In the genomic region with DNA sequence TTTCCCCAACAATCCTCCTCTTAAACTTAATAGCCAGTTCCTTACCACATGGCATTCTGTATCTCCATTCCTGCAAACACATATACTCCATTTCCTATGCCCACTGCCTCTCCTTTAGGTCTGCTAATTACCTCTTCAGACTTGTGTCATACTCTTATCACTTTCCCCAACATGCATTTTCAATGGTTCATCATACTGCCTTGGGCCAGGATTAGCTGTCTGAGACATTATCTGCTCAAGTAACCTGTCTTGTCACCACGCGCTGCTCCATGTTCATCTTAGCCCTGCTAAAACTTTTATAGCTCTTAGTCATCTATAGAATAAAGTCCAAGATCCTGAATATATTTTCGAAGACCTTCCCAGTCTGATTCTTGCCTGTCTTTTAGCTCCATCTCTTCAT, we compare ENCODE assay signal across 1 cellular context.
TF ChIP-seq lines count a peak whose summit lies in the region.

No MANE protein-coding gene starts in this region.

TF ChIP-seq in K562, 482 proteins besides CTCF, POLR2A, EP300 and RAD21 (continued from another document and continues in another):
- TF ChIP-seq, protein P1, sequence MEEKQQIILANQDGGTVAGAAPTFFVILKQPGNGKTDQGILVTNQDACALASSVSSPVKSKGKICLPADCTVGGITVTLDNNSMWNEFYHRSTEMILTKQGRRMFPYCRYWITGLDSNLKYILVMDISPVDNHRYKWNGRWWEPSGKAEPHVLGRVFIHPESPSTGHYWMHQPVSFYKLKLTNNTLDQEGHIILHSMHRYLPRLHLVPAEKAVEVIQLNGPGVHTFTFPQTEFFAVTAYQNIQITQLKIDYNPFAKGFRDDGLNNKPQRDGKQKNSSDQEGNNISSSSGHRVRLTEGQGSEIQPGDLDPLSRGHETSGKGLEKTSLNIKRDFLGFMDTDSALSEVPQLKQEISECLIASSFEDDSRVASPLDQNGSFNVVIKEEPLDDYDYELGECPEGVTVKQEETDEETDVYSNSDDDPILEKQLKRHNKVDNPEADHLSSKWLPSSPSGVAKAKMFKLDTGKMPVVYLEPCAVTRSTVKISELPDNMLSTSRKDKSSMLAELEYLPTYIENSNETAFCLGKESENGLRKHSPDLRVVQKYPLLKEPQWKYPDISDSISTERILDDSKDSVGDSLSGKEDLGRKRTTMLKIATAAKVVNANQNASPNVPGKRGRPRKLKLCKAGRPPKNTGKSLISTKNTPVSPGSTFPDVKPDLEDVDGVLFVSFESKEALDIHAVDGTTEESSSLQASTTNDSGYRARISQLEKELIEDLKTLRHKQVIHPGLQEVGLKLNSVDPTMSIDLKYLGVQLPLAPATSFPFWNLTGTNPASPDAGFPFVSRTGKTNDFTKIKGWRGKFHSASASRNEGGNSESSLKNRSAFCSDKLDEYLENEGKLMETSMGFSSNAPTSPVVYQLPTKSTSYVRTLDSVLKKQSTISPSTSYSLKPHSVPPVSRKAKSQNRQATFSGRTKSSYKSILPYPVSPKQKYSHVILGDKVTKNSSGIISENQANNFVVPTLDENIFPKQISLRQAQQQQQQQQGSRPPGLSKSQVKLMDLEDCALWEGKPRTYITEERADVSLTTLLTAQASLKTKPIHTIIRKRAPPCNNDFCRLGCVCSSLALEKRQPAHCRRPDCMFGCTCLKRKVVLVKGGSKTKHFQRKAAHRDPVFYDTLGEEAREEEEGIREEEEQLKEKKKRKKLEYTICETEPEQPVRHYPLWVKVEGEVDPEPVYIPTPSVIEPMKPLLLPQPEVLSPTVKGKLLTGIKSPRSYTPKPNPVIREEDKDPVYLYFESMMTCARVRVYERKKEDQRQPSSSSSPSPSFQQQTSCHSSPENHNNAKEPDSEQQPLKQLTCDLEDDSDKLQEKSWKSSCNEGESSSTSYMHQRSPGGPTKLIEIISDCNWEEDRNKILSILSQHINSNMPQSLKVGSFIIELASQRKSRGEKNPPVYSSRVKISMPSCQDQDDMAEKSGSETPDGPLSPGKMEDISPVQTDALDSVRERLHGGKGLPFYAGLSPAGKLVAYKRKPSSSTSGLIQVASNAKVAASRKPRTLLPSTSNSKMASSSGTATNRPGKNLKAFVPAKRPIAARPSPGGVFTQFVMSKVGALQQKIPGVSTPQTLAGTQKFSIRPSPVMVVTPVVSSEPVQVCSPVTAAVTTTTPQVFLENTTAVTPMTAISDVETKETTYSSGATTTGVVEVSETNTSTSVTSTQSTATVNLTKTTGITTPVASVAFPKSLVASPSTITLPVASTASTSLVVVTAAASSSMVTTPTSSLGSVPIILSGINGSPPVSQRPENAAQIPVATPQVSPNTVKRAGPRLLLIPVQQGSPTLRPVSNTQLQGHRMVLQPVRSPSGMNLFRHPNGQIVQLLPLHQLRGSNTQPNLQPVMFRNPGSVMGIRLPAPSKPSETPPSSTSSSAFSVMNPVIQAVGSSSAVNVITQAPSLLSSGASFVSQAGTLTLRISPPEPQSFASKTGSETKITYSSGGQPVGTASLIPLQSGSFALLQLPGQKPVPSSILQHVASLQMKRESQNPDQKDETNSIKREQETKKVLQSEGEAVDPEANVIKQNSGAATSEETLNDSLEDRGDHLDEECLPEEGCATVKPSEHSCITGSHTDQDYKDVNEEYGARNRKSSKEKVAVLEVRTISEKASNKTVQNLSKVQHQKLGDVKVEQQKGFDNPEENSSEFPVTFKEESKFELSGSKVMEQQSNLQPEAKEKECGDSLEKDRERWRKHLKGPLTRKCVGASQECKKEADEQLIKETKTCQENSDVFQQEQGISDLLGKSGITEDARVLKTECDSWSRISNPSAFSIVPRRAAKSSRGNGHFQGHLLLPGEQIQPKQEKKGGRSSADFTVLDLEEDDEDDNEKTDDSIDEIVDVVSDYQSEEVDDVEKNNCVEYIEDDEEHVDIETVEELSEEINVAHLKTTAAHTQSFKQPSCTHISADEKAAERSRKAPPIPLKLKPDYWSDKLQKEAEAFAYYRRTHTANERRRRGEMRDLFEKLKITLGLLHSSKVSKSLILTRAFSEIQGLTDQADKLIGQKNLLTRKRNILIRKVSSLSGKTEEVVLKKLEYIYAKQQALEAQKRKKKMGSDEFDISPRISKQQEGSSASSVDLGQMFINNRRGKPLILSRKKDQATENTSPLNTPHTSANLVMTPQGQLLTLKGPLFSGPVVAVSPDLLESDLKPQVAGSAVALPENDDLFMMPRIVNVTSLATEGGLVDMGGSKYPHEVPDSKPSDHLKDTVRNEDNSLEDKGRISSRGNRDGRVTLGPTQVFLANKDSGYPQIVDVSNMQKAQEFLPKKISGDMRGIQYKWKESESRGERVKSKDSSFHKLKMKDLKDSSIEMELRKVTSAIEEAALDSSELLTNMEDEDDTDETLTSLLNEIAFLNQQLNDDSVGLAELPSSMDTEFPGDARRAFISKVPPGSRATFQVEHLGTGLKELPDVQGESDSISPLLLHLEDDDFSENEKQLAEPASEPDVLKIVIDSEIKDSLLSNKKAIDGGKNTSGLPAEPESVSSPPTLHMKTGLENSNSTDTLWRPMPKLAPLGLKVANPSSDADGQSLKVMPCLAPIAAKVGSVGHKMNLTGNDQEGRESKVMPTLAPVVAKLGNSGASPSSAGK (IDR thresholded peaks at IDR 0.05), result peak; percentile 45; the same call in 1 of the 2 replicates
- no peak for TF ChIP-seq SRSF9 (IDR thresholded peaks at IDR 0.05; ENCODE audit: borderline replicate concordance, low read depth, low read length)
- no peak for TF ChIP-seq PRPF4 (IDR thresholded peaks at IDR 0.05; ENCODE audit: insufficient read depth, low read depth, low read length, poor library complexity, severe bottlenecking)
- TF ChIP-seq CAMTA2 (CRISPR knock-in tag; conservative IDR thresholded peaks at IDR 0.05), result no peak
- peak; percentile 47; the same call in 1 of the 2 replicates for TF ChIP-seq PHB2 (IDR thresholded peaks at IDR 0.05; ENCODE audit: low read depth)
- peak; percentile 25; the same call in 1 of the 2 replicates for TF ChIP-seq BCOR (IDR thresholded peaks at IDR 0.05)
- TF ChIP-seq GATA2 (CRISPR knock-in tag; IDR thresholded peaks at IDR 0.05), result peak; percentile 82
- peak; percentile 94 for TF ChIP-seq ARID1B (IDR thresholded peaks at IDR 0.05)
- no peak for TF ChIP-seq CREB1 (IDR thresholded peaks at IDR 0.05)
- TF ChIP-seq CREB1 (CRISPR knock-in tag; IDR thresholded peaks at IDR 0.05), result no peak
- TF ChIP-seq ZMIZ1 (IDR thresholded peaks at IDR 0.05; ENCODE audit: low read depth in 2 of 2, low read length in 2 of 2), result 0 out of 4 replicates have a peak, but pooled peaks of 1 of the 2 experiments have one; percentile 62
- no peak for TF ChIP-seq MIER1 (IDR thresholded peaks at IDR 0.05; ENCODE audit: low read depth)
- peak; percentile 83 for TF ChIP-seq PML (IDR thresholded peaks at IDR 0.05; ENCODE audit: low read length)
- TF ChIP-seq NBN (IDR thresholded peaks at IDR 0.05; ENCODE audit: low read depth), result peak; percentile 46; the same call in 1 of the 2 replicates
- TF ChIP-seq NCOA1 (IDR thresholded peaks at IDR 0.05; ENCODE audit: low read depth), result no peak
- TF ChIP-seq ZNF282 (CRISPR knock-in tag; IDR thresholded peaks at IDR 0.05), result no peak
- TF ChIP-seq HMG20A (CRISPR knock-in tag; conservative IDR thresholded peaks at IDR 0.05), result no peak
- TF ChIP-seq ZNF589 (CRISPR knock-in tag; IDR thresholded peaks at IDR 0.05; ENCODE audit: low read depth), result peak; percentile 41; the same call in 1 of the 2 replicates
- TF ChIP-seq DLX4 (CRISPR knock-in tag; IDR thresholded peaks at IDR 0.05), result no peak
- no peak for TF ChIP-seq NFRKB (IDR thresholded peaks at IDR 0.05; ENCODE audit: low read depth)
- no peak for TF ChIP-seq TRIM25 (IDR thresholded peaks at IDR 0.05; ENCODE audit: borderline replicate concordance)
- TF ChIP-seq ZBTB2 (IDR thresholded peaks at IDR 0.05), result 0 out of 2 replicates have a peak, but pooled peaks have one; percentile 34
- peak; percentile 62 for TF ChIP-seq FOXM1 (IDR thresholded peaks at IDR 0.05; ENCODE audit: low read depth)
- no peak for TF ChIP-seq FOXM1 (CRISPR knock-in tag; IDR thresholded peaks at IDR 0.05; ENCODE audit: low read depth)
- peak; percentile 73 for TF ChIP-seq MEIS2 (IDR thresholded peaks at IDR 0.05; ENCODE audit: partially characterized antibody)
- TF ChIP-seq KDM1A (IDR thresholded peaks at IDR 0.05), result peak in 1 of 2 experiments; percentile 52; a peak in 1 of 4 replicates
- no peak for TF ChIP-seq ZNF121 (CRISPR knock-in tag; conservative IDR thresholded peaks at IDR 0.05)
- TF ChIP-seq NFIC (IDR thresholded peaks at IDR 0.05), result peak; percentile 58
- no peak for TF ChIP-seq FOXJ2 (tag; IDR thresholded peaks at IDR 0.05)
- peak; percentile 79 for TF ChIP-seq EHMT2 (IDR thresholded peaks at IDR 0.05)
- no peak for TF ChIP-seq PBX2 (CRISPR knock-in tag; IDR thresholded peaks at IDR 0.05; ENCODE audit: low read depth)
- 0 out of 2 replicates have a peak, but pooled peaks have one; percentile 26 for TF ChIP-seq PBX2 (tag; conservative IDR thresholded peaks at IDR 0.05; ENCODE audit: low read depth)
- TF ChIP-seq SMAD2 (IDR thresholded peaks at IDR 0.05; ENCODE audit: low read depth, low read length), result no peak
- peak; percentile 61; the same call in 1 of the 2 replicates for TF ChIP-seq ARID3A (IDR thresholded peaks at IDR 0.05; ENCODE audit: borderline replicate concordance, low read depth, low read length)
